ENCODE assay signal across 17 cellular contexts in the genomic region with DNA sequence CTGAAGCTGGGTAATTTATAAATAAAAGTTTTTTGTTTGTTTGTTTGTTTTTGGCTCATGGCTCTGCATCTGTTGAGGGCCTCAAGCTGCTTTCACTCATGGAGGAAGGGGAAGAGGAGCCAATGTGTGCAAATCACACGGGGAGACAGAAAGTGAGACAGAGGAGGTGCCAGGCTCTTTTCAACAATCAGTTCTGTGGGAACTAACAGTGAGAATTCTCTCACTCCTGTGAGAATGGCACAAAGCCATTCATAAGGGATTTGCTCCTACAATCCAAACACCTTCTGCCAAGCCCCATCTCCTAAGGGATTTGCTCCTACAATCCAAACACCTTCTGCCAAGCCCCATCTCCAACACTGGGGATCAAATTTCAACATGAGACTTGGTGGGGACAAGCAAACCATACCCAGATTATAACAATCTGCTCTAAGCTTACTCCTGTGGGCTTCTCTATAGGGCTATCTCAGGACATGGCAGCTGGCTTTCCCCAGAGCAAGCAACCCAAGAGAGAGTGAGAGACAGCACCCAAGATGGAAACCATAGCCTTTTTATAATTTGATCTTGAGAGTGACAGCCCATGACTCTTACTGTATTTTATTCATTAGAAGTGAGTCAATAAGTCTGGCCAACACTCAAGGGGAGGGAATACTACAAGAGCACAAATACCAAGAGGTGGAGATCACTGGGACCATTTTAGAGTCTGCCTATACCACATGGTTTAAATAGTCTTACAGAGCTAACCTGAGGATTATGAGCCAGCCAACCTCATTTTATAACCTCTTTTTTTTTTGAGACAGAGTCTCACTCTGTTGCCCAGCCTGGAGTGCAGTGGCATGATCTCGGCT. TPM values are rescaled to one million over a fixed set of nuclear protein-coding genes. Genes with fewer than 3 reads are reported as not detected.
DNase-seq lines count a peak whose midpoint lies in the region; ATAC-seq, FAIRE-seq and TF ChIP-seq lines count a peak whose summit lies in the region.
"Had no signal": no experiment of that assay in that cellular context is flagged by ENCODE, and none has a peak within 500 bp of the region (broad histone marks: within the 10 kb centered on the region; RNA-seq: fewer than 3 reads in every experiment).

No MANE protein-coding gene starts in this region.

- intact Hi-C loops in activated CD8-positive, alpha-beta T cell treated with anti-CD3 and anti-CD28 coated beads for 36 hours (cut with micrococcal nuclease): no loop called here

- no peak overlapping the region for H2BK12ac ChIP-seq in trophoblast cell (ENCODE audit: low read length)

- H2AK5ac ChIP-seq in trophoblast cell (ENCODE audit: low read length): no peak overlapping the region

- no peak overlapping the region for H3K27ac ChIP-seq in astrocyte (ENCODE audit: low read depth, low read length)
- no peak overlapping the region for H3K27ac ChIP-seq in trophoblast cell (ENCODE audit: low read depth, low read length)
- H3K27ac ChIP-seq: BLaER1, body of pancreas, spleen had no signal

- CTCF ChIA-PET in activated CD8-positive, alpha-beta T cell treated with anti-CD3 and anti-CD28 coated beads for 36 hours (lab: Charles Lee): interaction anchor here (0.9 to 2.4 kb wide), 4 partner anchors 44 to 179 kb away, joined by 3 to 9 read pairs (median 3); no protein-coding TSS in a partner anchor

- no peaks in the 10 kb centered on the region for H4K20me1 ChIP-seq in astrocyte (ENCODE audit: insufficient read depth, low read length)
- H4K20me1 ChIP-seq: BLaER1 had no signal

- no CpG with 5 or more reads among the region's 2 CpGs for WGBS in trophoblast cell (ENCODE audit: extremely low coverage, insufficient coverage, insufficient read length)

- ATAC-seq in HG03460 (IDR thresholded peaks at IDR 0.05; ENCODE audit: unreplicated experiment) (no peak), HG02973 (IDR thresholded peaks at IDR 0.05; ENCODE audit: unreplicated experiment) (no peak)
- ATAC-seq in activated CD8-positive, alpha-beta T cell treated with anti-CD3 and anti-CD28 coated beads for 36 hours: no peak
- ATAC-seq: body of pancreas, Panc1 had no signal

- H3K9me3 Mint-ChIP-seq in HFFc6 (peaks cover 11% of the 10 kb centered on the region; the same call in 1 of the 2 replicates), astrocyte (ENCODE audit: unreplicated experiment) (peaks cover 10% of the 10 kb centered on the region)
- H3K9me3 Mint-ChIP-seq in activated CD8-positive, alpha-beta T cell treated with anti-CD3 and anti-CD28 coated beads for 36 hours: no peaks in the 10 kb centered on the region
- H3K9me3 Mint-ChIP-seq: activated B cell treated with CpG ODN at 0.5 μM for 24 hours had no signal

- H3K4me3 Mint-ChIP-seq in HFFc6 (no peak overlapping the region), astrocyte (ENCODE audit: unreplicated experiment) (no peak overlapping the region)
- no peak overlapping the region for H3K4me3 Mint-ChIP-seq in activated CD8-positive, alpha-beta T cell treated with anti-CD3 and anti-CD28 coated beads for 36 hours
- H3K4me3 Mint-ChIP-seq: activated B cell treated with CpG ODN at 0.5 μM for 24 hours had no signal

- H3K36me3 ChIP-seq in astrocyte (ENCODE audit: insufficient read depth, low read length): no peaks in the 10 kb centered on the region
- peaks cover 3 to 4% of the 10 kb centered on the region in 2 experiments for H3K36me3 ChIP-seq in trophoblast cell (ENCODE audit: control insufficient read depth in 1 of 2, insufficient read depth in 2 of 2, low read length in 2 of 2)
- H3K36me3 ChIP-seq: BLaER1, spleen had no signal

- H3K36me3 Mint-ChIP-seq in HFFc6 (ENCODE audit: low read depth) (peaks cover 10% of the 10 kb centered on the region), astrocyte (ENCODE audit: low read depth, unreplicated experiment) (peaks cover 10% of the 10 kb centered on the region)
- no peaks in the 10 kb centered on the region for H3K36me3 Mint-ChIP-seq in activated CD8-positive, alpha-beta T cell treated with anti-CD3 and anti-CD28 coated beads for 36 hours (ENCODE audit: low read depth)

- FAIRE-seq in astrocyte (lab: Jason Lieb, UNC): no peak
- FAIRE-seq: urothelium cell line had no signal

- H3K27me3 Mint-ChIP-seq in HFFc6 (ENCODE audit: insufficient read depth) (peaks cover 2% of the 10 kb centered on the region), astrocyte (ENCODE audit: low read depth, unreplicated experiment) (no peaks in the 10 kb centered on the region)
- peaks cover 3% of the 10 kb centered on the region for H3K27me3 Mint-ChIP-seq in activated CD8-positive, alpha-beta T cell treated with anti-CD3 and anti-CD28 coated beads for 36 hours

- H3K27me3 ChIP-seq in astrocyte (ENCODE audit: insufficient read depth, low read length) (no peaks in the 10 kb centered on the region), trophoblast cell (ENCODE audit: insufficient read depth, low read length) (no peaks in the 10 kb centered on the region)
- H3K27me3 ChIP-seq: BLaER1, body of pancreas, spleen had no signal

- H4K91ac ChIP-seq in trophoblast cell (ENCODE audit: low read depth, low read length): no peak overlapping the region

- no peak overlapping the region for H4K12ac ChIP-seq in trophoblast cell (ENCODE audit: low read depth, low read length)

- peaks cover 15% of the 10 kb centered on the region for H3K4me1 Mint-ChIP-seq in HFFc6 (ENCODE audit: low read depth)
- H3K4me1 Mint-ChIP-seq in astrocyte (ENCODE audit: low read depth, unreplicated experiment): peaks cover 5% of the 10 kb centered on the region
- no peaks in the 10 kb centered on the region for H3K4me1 Mint-ChIP-seq in activated CD8-positive, alpha-beta T cell treated with anti-CD3 and anti-CD28 coated beads for 36 hours (ENCODE audit: low read depth)
- H3K4me1 Mint-ChIP-seq: activated B cell treated with CpG ODN at 0.5 μM for 24 hours had no signal

- no peak overlapping the region for H3K23ac ChIP-seq in trophoblast cell (ENCODE audit: low read length)

- no peaks in the 10 kb centered on the region for H3K9me3 ChIP-seq in astrocyte (ENCODE audit: insufficient read depth, low read depth, low read length)
- H3K9me3 ChIP-seq in trophoblast cell (ENCODE audit: insufficient read depth, low read depth, low read length): peaks cover 5% of the 10 kb centered on the region
- H3K9me3 ChIP-seq: body of pancreas had no signal

- no peaks in the 10 kb centered on the region for H3K79me1 ChIP-seq in trophoblast cell (ENCODE audit: low read length)

- no peaks in the 10 kb centered on the region for H3K79me2 ChIP-seq in astrocyte (ENCODE audit: insufficient read depth, low read length)
- no peaks in the 10 kb centered on the region for H3K79me2 ChIP-seq in trophoblast cell (ENCODE audit: control insufficient read depth, insufficient read depth, low read length, poor library complexity)

- no peak overlapping the region for H2BK120ac ChIP-seq in trophoblast cell (ENCODE audit: insufficient read depth, low read length, poor library complexity)

- no peak overlapping the region for H2AFZ ChIP-seq in astrocyte (ENCODE audit: low read depth, low read length)
- no peak overlapping the region for H2AFZ ChIP-seq in trophoblast cell (ENCODE audit: insufficient read depth, low read length, poor library complexity)

- no peak overlapping the region for H2BK5ac ChIP-seq in trophoblast cell (ENCODE audit: low read depth, low read length, poor library complexity)

- no peak overlapping the region for H3K18ac ChIP-seq in trophoblast cell (ENCODE audit: low read length)

- no peak overlapping the region for H3K4ac ChIP-seq in trophoblast cell (ENCODE audit: low read depth, low read length)

- DNase-seq in D341Med (ENCODE audit: low spot score): peak; percentile 71
- peak; percentile 63 for DNase-seq in HFFc6
- DNase-seq in astrocyte (ENCODE audit: low read depth): peak; percentile 87
- peak; percentile 90 for DNase-seq in iris pigment epithelial cell (ENCODE audit: low read depth)
- no peak for DNase-seq in trophoblast cell
- DNase-seq in activated CD8-positive, alpha-beta T cell treated with anti-CD3 and anti-CD28 coated beads for 36 hours: no peak
- DNase-seq: activated B cell treated with CpG ODN at 0.5 μM for 24 hours; body of pancreas; DMS79; NCI-H1417; spleen; stimulated activated naive CD4-positive, alpha-beta T cell had no signal

- no peak overlapping the region for H3K27ac Mint-ChIP-seq in HFFc6
- H3K27ac Mint-ChIP-seq in astrocyte (ENCODE audit: unreplicated experiment): peak overlapping the region; percentile 58
- H3K27ac Mint-ChIP-seq in activated CD8-positive, alpha-beta T cell treated with anti-CD3 and anti-CD28 coated beads for 36 hours: no peak overlapping the region
- H3K27ac Mint-ChIP-seq: activated B cell treated with CpG ODN at 0.5 μM for 24 hours had no signal

- H3K4me3 ChIP-seq in astrocyte (ENCODE audit: insufficient read depth, low read depth, low read length) (no peak overlapping the region), trophoblast cell (ENCODE audit: low read depth, low read length) (no peak overlapping the region)
- H3K4me3 ChIP-seq: BLaER1, body of pancreas, spleen had no signal

- no peak overlapping the region for H3K4me2 ChIP-seq in astrocyte (ENCODE audit: low read length)
- H3K4me2 ChIP-seq in trophoblast cell (ENCODE audit: low read length): no peak overlapping the region
- H3K4me2 ChIP-seq: BLaER1 had no signal

- H3K9ac ChIP-seq in astrocyte (ENCODE audit: low read length) (no peak overlapping the region), trophoblast cell (ENCODE audit: low read length) (no peak overlapping the region)
- H3K9ac ChIP-seq: BLaER1 had no signal

- H4K8ac ChIP-seq in trophoblast cell (ENCODE audit: low read depth, low read length): no peak overlapping the region

- no peak for TF ChIP-seq CTCF in HFFc6 (IDR thresholded peaks at IDR 0.05)
- no peak for TF ChIP-seq CTCF in astrocyte (IDR thresholded peaks at IDR 0.05; ENCODE audit: insufficient read depth, low read depth, low read length)
- no peak for TF ChIP-seq CTCF in activated CD8-positive, alpha-beta T cell treated with anti-CD3 and anti-CD28 coated beads for 36 hours (IDR thresholded peaks at IDR 0.05)

- H3K14ac ChIP-seq in trophoblast cell (ENCODE audit: low read length): no peak overlapping the region

- POLR2A ChIA-PET in activated CD8-positive, alpha-beta T cell treated with anti-CD3 and anti-CD28 coated beads for 36 hours (lab: Charles Lee): no interaction called here

- no peaks in the 10 kb centered on the region for H3K4me1 ChIP-seq in astrocyte (ENCODE audit: insufficient read depth, low read length)
- H3K4me1 ChIP-seq in trophoblast cell (ENCODE audit: control insufficient read depth in 1 of 2, insufficient read depth in 2 of 2, low read length in 2 of 2): no peaks in the 10 kb centered on the region
- H3K4me1 ChIP-seq: BLaER1, body of pancreas, spleen had no signal

RNA-seq across cellular contexts. Expression of a gene that starts 22.8 kb away (rescaled TPM):
- total RNA-seq in HFFc6 (2021; fragmentation: NEBNext Ultra II Directional; extraction: Animal tissue kit (Norgen Biotek cat#: 25700)): 10 to 100 TPM in 3 of 6 experiments, 1 to 10 TPM in 3; 9.3 to 12.0 (median 10.8) TPM
- total RNA-seq in astrocyte: 11.8 and 14.3 TPM in 2 replicates
- 43.6 and 44.5 TPM in 2 replicates for polyA plus RNA-seq in trophoblast cell (2013)
- total RNA-seq in activated CD8-positive, alpha-beta T cell treated with anti-CD3 and anti-CD28 coated beads for 36 hours: 1 to 10 TPM; 1.9 to 2.5 TPM

Comparison
In these comparisons a context has a peak if more than half of its experiments do, and no peak if none do; other contexts are left out.
1. DNase-seq: peak in D341Med (single experiment), HFFc6 (single experiment), astrocyte (single experiment) and iris pigment epithelial cell (single experiment); none in trophoblast cell (0 of 2) and activated CD8-positive, alpha-beta T cell treated with anti-CD3 and anti-CD28 coated beads for 36 hours (single experiment).